12 cellular contexts compared by ENCODE assay signal in genomic region chr14:64266206-64266605, GRCh38. TPM values are rescaled to one million over a fixed set of nuclear protein-coding genes. Genes with fewer than 3 reads are reported as not detected.
DNase-seq lines count a peak whose midpoint lies in the region; ATAC-seq, FAIRE-seq and TF ChIP-seq lines count a peak whose summit lies in the region.
"Had no signal": no experiment of that assay in that cellular context is flagged by ENCODE, and none has a peak within 500 bp of the region (broad histone marks: within the 10 kb centered on the region; RNA-seq: fewer than 3 reads in every experiment).

No MANE protein-coding gene starts in this region.

- ATAC-seq in natural killer cell treated with Interleukin-12 subunit alpha and Interleukin-12 subunit beta and Interleukin-15 and Interleukin-18, amount 100 ng/mL, for 72 hours = peak; percentile 69 to 78
- ATAC-seq in GM19463 (IDR thresholded peaks at IDR 0.05; ENCODE audit: unreplicated experiment) = no peak
- no peak for ATAC-seq in GM21576 (IDR thresholded peaks at IDR 0.05; ENCODE audit: unreplicated experiment)

- DNase-seq in GM12891 (ENCODE audit: insufficient read length, low spot score) (no peak), LoVo (ENCODE audit: low spot score) (peak; percentile 15), amniotic epithelial cell (ENCODE audit: low read depth) (peak; percentile 57), NCI-H2227 treated with DMSO at 0.1 percent for 48 hours (lab: John Stamatoyannopoulos, UW) (no peak), GM19238 (ENCODE audit: insufficient read length, low spot score) (no peak)
- DNase-seq in natural killer cell treated with Interleukin-12 subunit alpha and Interleukin-12 subunit beta and Interleukin-15 and Interleukin-18, amount 100 ng/mL, for 72 hours (ENCODE audit: low spot score) = no peak
- DNase-seq: head of caudate nucleus, nucleus accumbens had no signal

- H3K4me1 Mint-ChIP-seq in natural killer cell treated with Interleukin-12 subunit alpha and Interleukin-12 subunit beta and Interleukin-15 and Interleukin-18, amount 100 ng/mL, for 72 hours (ENCODE audit: low read depth in 2 of 2) = peaks cover 8 to 15% of the 10 kb centered on the region in 2 donors

- no peak for TF ChIP-seq POLR2A in GM12891 (IDR thresholded peaks at IDR 0.05; ENCODE audit: low read depth, low read length)

- H3K9me3 Mint-ChIP-seq in natural killer cell treated with Interleukin-12 subunit alpha and Interleukin-12 subunit beta and Interleukin-15 and Interleukin-18, amount 100 ng/mL, for 72 hours = no peaks in the 10 kb centered on the region
- H3K9me3 Mint-ChIP-seq: activated naive CD4-positive, alpha-beta T cell treated with anti-CD3 and anti-CD28 coated beads, Interleukin-2, amount 50 U/mL, for 24 hours had no signal

- no peaks in the 10 kb centered on the region for H3K27me3 Mint-ChIP-seq in natural killer cell treated with Interleukin-12 subunit alpha and Interleukin-12 subunit beta and Interleukin-15 and Interleukin-18, amount 100 ng/mL, for 72 hours
- H3K27me3 Mint-ChIP-seq: IgD-negative memory B cell had no signal

- H3K27ac Mint-ChIP-seq in natural killer cell treated with Interleukin-12 subunit alpha and Interleukin-12 subunit beta and Interleukin-15 and Interleukin-18, amount 100 ng/mL, for 72 hours = peak overlapping the region; percentile 57 to 59
- H3K27ac Mint-ChIP-seq: activated naive CD4-positive, alpha-beta T cell treated with anti-CD3 and anti-CD28 coated beads, Interleukin-2, amount 50 U/mL, for 24 hours had no signal

- FAIRE-seq in GM12891 (lab: Jason Lieb, UNC) = peak; percentile 74

- H3K36me3 Mint-ChIP-seq in natural killer cell treated with Interleukin-12 subunit alpha and Interleukin-12 subunit beta and Interleukin-15 and Interleukin-18, amount 100 ng/mL, for 72 hours = no peaks in the 10 kb centered on the region

- H3K4me3 Mint-ChIP-seq in natural killer cell treated with Interleukin-12 subunit alpha and Interleukin-12 subunit beta and Interleukin-15 and Interleukin-18, amount 100 ng/mL, for 72 hours = no peak overlapping the region
- H3K4me3 Mint-ChIP-seq: activated naive CD4-positive, alpha-beta T cell treated with anti-CD3 and anti-CD28 coated beads, Interleukin-2, amount 50 U/mL, for 24 hours; IgD-negative memory B cell had no signal

TF ChIP-seq in GM12891, 5 proteins besides CTCF, POLR2A, EP300 and RAD21:
- TF ChIP-seq POLR2AphosphoS5 (IDR thresholded peaks at IDR 0.05; ENCODE audit: low read depth, low read length) (no peak), PAX5 (IDR thresholded peaks at IDR 0.05; ENCODE audit: insufficient read depth, low read length, severe bottlenecking) (no peak), TAF1 (IDR thresholded peaks at IDR 0.05; ENCODE audit: low read depth, low read length) (no peak), POU2F2 (IDR thresholded peaks at IDR 0.05; ENCODE audit: low read depth, low read length) (no peak), SPI1 (IDR thresholded peaks at IDR 0.05; ENCODE audit: low read depth, low read length) (no peak)

RNA-seq across cellular contexts. Expression of gene ESR2, which starts 28.0 kb away (rescaled TPM):
- polyA plus RNA-seq in GM12891 (2012; ENCODE audit: low read depth, missing spikeins) = 0.64 TPM
- total RNA-seq in natural killer cell treated with Interleukin-12 subunit alpha and Interleukin-12 subunit beta and Interleukin-15 and Interleukin-18, amount 100 ng/mL, for 72 hours = under 1 TPM in 1 of 2 donors, not detected in 1; 0.64 TPM

Comparison
In these comparisons a context has a peak if more than half of its experiments do, and no peak if none do; other contexts are left out.
1. DNase-seq: peak in LoVo (single experiment) and amniotic epithelial cell (single experiment); none in GM12891 (single experiment), natural killer cell treated with Interleukin-12 subunit alpha and Interleukin-12 subunit beta and Interleukin-15 and Interleukin-18, amount 100 ng/mL, for 72 hours (single experiment), NCI-H2227 treated with DMSO at 0.1 percent for 48 hours (single experiment) and GM19238 (single experiment).
2. ATAC-seq: peak in natural killer cell treated with Interleukin-12 subunit alpha and Interleukin-12 subunit beta and Interleukin-15 and Interleukin-18, amount 100 ng/mL, for 72 hours (2 of 2); none in GM19463 (single experiment) and GM21576 (single experiment).